In the genomic region with DNA sequence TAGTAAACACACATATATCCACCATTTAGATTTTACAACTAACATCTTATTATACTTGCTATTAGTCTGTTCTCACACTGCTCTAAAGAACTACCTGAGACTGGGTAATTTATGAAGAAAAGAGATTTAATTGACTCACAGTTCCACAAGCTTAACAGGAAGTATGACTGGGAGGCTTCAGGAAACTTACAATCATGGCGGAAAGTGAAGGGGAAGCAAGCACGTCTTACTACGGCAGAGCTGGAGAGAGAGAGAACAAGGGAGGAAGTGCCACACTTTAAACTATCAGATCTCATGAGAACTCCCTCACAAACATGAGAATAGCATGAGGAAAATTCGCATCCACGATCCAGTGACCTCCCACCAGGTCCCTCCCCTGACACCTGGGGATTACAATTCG, we compare ENCODE assay signal across 28 cellular contexts.
"Had no signal": no experiment of that assay in that cellular context is flagged by ENCODE, and none has a peak within 500 bp of the region (broad histone marks: within the 10 kb centered on the region; RNA-seq: fewer than 3 reads in every experiment).

No MANE protein-coding gene starts in this region.

- H3K4me1 ChIP-seq: colonic mucosa, left lung, lower lobe of right lung had no signal

- H3K27me3 Mint-ChIP-seq: dendritic cell treated with granulocyte-macrophage colony-stimulating factor and Interleukin-4, amounts not matched to agents 40 ng/mL and 50 ng/mL, for 4 days; naive B cell; naive thymus-derived CD8-positive, alpha-beta T cell had no signal

- H3K4me3 Mint-ChIP-seq: dendritic cell treated with granulocyte-macrophage colony-stimulating factor and Interleukin-4, amounts not matched to agents 40 ng/mL and 50 ng/mL, for 4 days; mesothelial cell of epicardium; naive B cell; naive thymus-derived CD8-positive, alpha-beta T cell had no signal

- H3K36me3 ChIP-seq: colonic mucosa, esophagus squamous epithelium, gastrocnemius medialis, heart right ventricle, left lung, lower lobe of right lung had no signal

- H3K4me1 Mint-ChIP-seq: mesothelial cell of epicardium, naive B cell had no signal

- H3K27me3 ChIP-seq: colonic mucosa, dorsolateral prefrontal cortex, esophagus squamous epithelium, gastrocnemius medialis, heart right ventricle, left lung had no signal

- H3K9me3 ChIP-seq: colonic mucosa, esophagus squamous epithelium, gastrocnemius medialis, heart right ventricle, left lung, lower lobe of right lung, mucosa of descending colon had no signal

- H3K4me3 ChIP-seq: colonic mucosa, dorsolateral prefrontal cortex, esophagus squamous epithelium, gastrocnemius medialis, heart right ventricle, left lung, lower lobe of right lung, mucosa of descending colon had no signal

- H3K27ac ChIP-seq: colonic mucosa, dorsolateral prefrontal cortex, epithelial cell of prostate, esophagus squamous epithelium, gastrocnemius medialis, heart right ventricle, left lung, lower lobe of right lung had no signal

- ATAC-seq: esophagus mucosa; gastrocnemius medialis; heart right ventricle; left cardiac atrium; left lung; left ventricle myocardium superior; lower lobe of right lung; mucosa of descending colon; naive thymus-derived CD8-positive, alpha-beta T cell had no signal

- FAIRE-seq: islet of Langerhans, keratinocyte had no signal

- DNase-seq: colonic mucosa; cortex of kidney; dorsolateral prefrontal cortex; effector CD4-positive, alpha-beta T cell; effector memory CD4-positive, alpha-beta T cell; erythroblast; esophagus squamous epithelium; foreskin fibroblast; foreskin melanocyte; gastrocnemius medialis; glutamatergic neuron; head of caudate nucleus; heart right ventricle; hippocampal formation; left cardiac atrium; left lung; left ventricle myocardium superior; lower lobe of right lung; mesenchymal stem cell; mucosa of descending colon; naive B cell; naive thymus-derived CD8-positive, alpha-beta T cell had no signal

- H3K27ac Mint-ChIP-seq: dendritic cell treated with granulocyte-macrophage colony-stimulating factor and Interleukin-4, amounts not matched to agents 40 ng/mL and 50 ng/mL, for 4 days; mesothelial cell of epicardium; naive B cell had no signal
